9 cellular contexts compared by ENCODE assay signal in genomic region chr5:65480306-65480865, GRCh38. TPM values are rescaled to one million over a fixed set of nuclear protein-coding genes. Genes with fewer than 3 reads are reported as not detected.
DNase-seq lines count a peak whose midpoint lies in the region; ATAC-seq, FAIRE-seq and TF ChIP-seq lines count a peak whose summit lies in the region.
"Had no signal": no experiment of that assay in that cellular context is flagged by ENCODE, and none has a peak within 500 bp of the region (broad histone marks: within the 10 kb centered on the region; RNA-seq: fewer than 3 reads in every experiment).

No MANE protein-coding gene starts in this region.

- TF ChIP-seq CTCF in bronchial epithelial cell (IDR thresholded peaks at IDR 0.05; ENCODE audit: insufficient read depth, low read length, severe bottlenecking): no peak
- TF ChIP-seq CTCF in smooth muscle cell (IDR thresholded peaks at IDR 0.05; ENCODE audit: borderline replicate concordance, insufficient read depth, poor library complexity, severe bottlenecking): no peak

- peaks cover 3% of the 10 kb centered on the region for H4K20me1 ChIP-seq in smooth muscle cell (ENCODE audit: low read depth)

- peak overlapping the region; percentile 77 for H2AFZ ChIP-seq in smooth muscle cell (ENCODE audit: low read depth)

- 1% methylated on average over 15 of the region's 15 CpGs for WGBS in smooth muscle cell (ENCODE audit: low lambda C conversion rate)

- peaks cover 9% of the 10 kb centered on the region for H3F3A ChIP-seq in smooth muscle cell (ENCODE audit: low read depth)

- H3K79me2 ChIP-seq in smooth muscle cell (ENCODE audit: low read depth): peaks cover 47% of the 10 kb centered on the region

- peak; percentile 27 for ATAC-seq in HG03460 (IDR thresholded peaks at IDR 0.05; ENCODE audit: unreplicated experiment)

- DNase-seq in NCI-H2107 treated with DMSO at 0.1 percent for 48 hours (lab: John Stamatoyannopoulos, UW; ENCODE audit: unreplicated experiment): peak; percentile 4
- no peak for DNase-seq in NCI-H2107 (lab: John Stamatoyannopoulos, UW)
- peak; percentile 53 for DNase-seq in SHP77 treated with DMSO at 0.1 percent for 48 hours (lab: John Stamatoyannopoulos, UW)
- DNase-seq in bronchial epithelial cell (ENCODE audit: low read depth): peak; percentile 47
- DNase-seq in inferior parietal cortex (ENCODE audit: extremely low spot score): peak; percentile 55
- DNase-seq in smooth muscle cell (lab: John Stamatoyannopoulos, UW; ENCODE audit: unreplicated experiment): peak; percentile 18
- DNase-seq in GOT3 (lab: John Stamatoyannopoulos, UW): no peak

- H3K9me3 ChIP-seq in smooth muscle cell (replicated peaks; ENCODE audit: low read depth): no peaks in the 10 kb centered on the region

- peak overlapping the region; percentile 88 for H3K9ac ChIP-seq in smooth muscle cell (ENCODE audit: low read depth)

- H3K4me2 ChIP-seq in smooth muscle cell: peak overlapping the region; percentile 93

- no peaks in the 10 kb centered on the region for H3K36me3 ChIP-seq in bronchial epithelial cell (ENCODE audit: control insufficient read depth, insufficient read depth, low read length)
- no peaks in the 10 kb centered on the region for H3K36me3 ChIP-seq in smooth muscle cell (ENCODE audit: low read depth)

- FAIRE-seq in bronchial epithelial cell (lab: Jason Lieb, UNC): no peak
- FAIRE-seq: G401.6 had no signal

- peak overlapping the region; percentile 31 for H3K4me3 ChIP-seq in bronchial epithelial cell (ENCODE audit: low read depth, low read length)
- H3K4me3 ChIP-seq in smooth muscle cell: peak overlapping the region; percentile 93

- H3K27me3 ChIP-seq in bronchial epithelial cell (ENCODE audit: control insufficient read depth, insufficient read depth, low read length) (no peaks in the 10 kb centered on the region), smooth muscle cell (ENCODE audit: low read depth) (no peaks in the 10 kb centered on the region)

- H3K4me1 ChIP-seq in smooth muscle cell (ENCODE audit: low read depth): peaks cover 24% of the 10 kb centered on the region

- peak overlapping the region; percentile 92 for H3K27ac ChIP-seq in smooth muscle cell (ENCODE audit: low read depth)

RNA-seq across cellular contexts. Expression of gene ADAMTS6, which starts 1.3 kb away (rescaled TPM):
- total RNA-seq in bronchial epithelial cell (5.9 and 17.6 TPM in 2 replicates), smooth muscle cell (111 and 118 TPM in 2 replicates)
- polyA plus RNA-seq in smooth muscle cell: 5.9 and 10.5 TPM in 2 replicates

Comparison
In these comparisons a context has a peak if more than half of its experiments do, and no peak if none do; other contexts are left out.
1. DNase-seq: peak in NCI-H2107 treated with DMSO at 0.1 percent for 48 hours (single experiment), SHP77 treated with DMSO at 0.1 percent for 48 hours (single experiment), bronchial epithelial cell (single experiment), inferior parietal cortex (single experiment) and smooth muscle cell (single experiment); none in NCI-H2107 (single experiment) and GOT3 (single experiment).